In the genomic region with DNA sequence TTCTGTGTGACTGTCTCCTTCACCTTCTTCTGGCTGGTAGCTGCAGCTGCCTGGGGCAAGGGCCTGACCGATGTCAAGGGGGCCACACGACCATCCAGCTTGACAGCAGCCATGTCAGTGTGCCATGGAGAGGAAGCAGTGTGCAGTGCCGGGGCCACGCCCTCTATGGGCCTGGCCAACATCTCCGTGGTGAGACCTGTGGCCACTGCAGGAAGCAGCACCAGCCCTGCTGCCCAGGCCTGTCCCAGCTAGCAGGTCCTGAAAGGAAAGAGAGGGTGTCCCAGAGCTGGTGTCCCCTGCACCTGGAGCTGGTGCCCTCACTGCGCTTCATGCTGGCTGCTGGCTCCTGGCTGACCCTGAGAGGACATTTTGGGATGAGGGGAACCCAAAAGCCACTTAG, we compare ENCODE assay signal across 2 cellular contexts.
TF ChIP-seq lines count a peak whose summit lies in the region.

No MANE protein-coding gene starts in this region.

TF ChIP-seq in SK-N-SH treated with all-trans-retinoic acid at 6 μM for 48 hours, 23 proteins besides CTCF, POLR2A, EP300 and RAD21:
- no peak for TF ChIP-seq ESRRG (CRISPR knock-in tag; IDR thresholded peaks at IDR 0.05)
- TF ChIP-seq ISL1 (CRISPR knock-in tag; IDR thresholded peaks at IDR 0.05), result no peak
- TF ChIP-seq PPARA (CRISPR knock-in tag; IDR thresholded peaks at IDR 0.05; ENCODE audit: borderline replicate concordance), result no peak
- TF ChIP-seq OSR1 (CRISPR knock-in tag; IDR thresholded peaks at IDR 0.05), result no peak
- no peak for TF ChIP-seq RARB (CRISPR knock-in tag; IDR thresholded peaks at IDR 0.05)
- TF ChIP-seq, protein P1, sequence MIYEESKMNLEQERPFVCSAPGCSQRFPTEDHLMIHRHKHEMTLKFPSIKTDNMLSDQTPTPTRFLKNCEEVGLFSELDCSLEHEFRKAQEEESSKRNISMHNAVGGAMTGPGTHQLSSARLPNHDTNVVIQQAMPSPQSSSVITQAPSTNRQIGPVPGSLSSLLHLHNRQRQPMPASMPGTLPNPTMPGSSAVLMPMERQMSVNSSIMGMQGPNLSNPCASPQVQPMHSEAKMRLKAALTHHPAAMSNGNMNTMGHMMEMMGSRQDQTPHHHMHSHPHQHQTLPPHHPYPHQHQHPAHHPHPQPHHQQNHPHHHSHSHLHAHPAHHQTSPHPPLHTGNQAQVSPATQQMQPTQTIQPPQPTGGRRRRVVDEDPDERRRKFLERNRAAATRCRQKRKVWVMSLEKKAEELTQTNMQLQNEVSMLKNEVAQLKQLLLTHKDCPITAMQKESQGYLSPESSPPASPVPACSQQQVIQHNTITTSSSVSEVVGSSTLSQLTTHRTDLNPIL (CRISPR knock-in tag; IDR thresholded peaks at IDR 0.05; ENCODE audit: low read depth), result no peak
- TF ChIP-seq, protein P2, sequence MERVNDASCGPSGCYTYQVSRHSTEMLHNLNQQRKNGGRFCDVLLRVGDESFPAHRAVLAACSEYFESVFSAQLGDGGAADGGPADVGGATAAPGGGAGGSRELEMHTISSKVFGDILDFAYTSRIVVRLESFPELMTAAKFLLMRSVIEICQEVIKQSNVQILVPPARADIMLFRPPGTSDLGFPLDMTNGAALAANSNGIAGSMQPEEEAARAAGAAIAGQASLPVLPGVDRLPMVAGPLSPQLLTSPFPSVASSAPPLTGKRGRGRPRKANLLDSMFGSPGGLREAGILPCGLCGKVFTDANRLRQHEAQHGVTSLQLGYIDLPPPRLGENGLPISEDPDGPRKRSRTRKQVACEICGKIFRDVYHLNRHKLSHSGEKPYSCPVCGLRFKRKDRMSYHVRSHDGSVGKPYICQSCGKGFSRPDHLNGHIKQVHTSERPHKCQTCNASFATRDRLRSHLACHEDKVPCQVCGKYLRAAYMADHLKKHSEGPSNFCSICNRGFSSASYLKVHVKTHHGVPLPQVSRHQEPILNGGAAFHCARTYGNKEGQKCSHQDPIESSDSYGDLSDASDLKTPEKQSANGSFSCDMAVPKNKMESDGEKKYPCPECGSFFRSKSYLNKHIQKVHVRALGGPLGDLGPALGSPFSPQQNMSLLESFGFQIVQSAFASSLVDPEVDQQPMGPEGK (CRISPR knock-in tag; IDR thresholded peaks at IDR 0.05; ENCODE audit: borderline replicate concordance), result no peak
- no peak for TF ChIP-seq ZC3H10 (CRISPR knock-in tag; IDR thresholded peaks at IDR 0.05)
- no peak for TF ChIP-seq ZNF8 (CRISPR knock-in tag; IDR thresholded peaks at IDR 0.05)
- no peak for TF ChIP-seq TOX (CRISPR knock-in tag; IDR thresholded peaks at IDR 0.05; ENCODE audit: borderline replicate concordance)
- no peak for TF ChIP-seq ZNF70 (CRISPR knock-in tag; IDR thresholded peaks at IDR 0.05)
- no peak for TF ChIP-seq ARNTL (CRISPR knock-in tag; IDR thresholded peaks at IDR 0.05; ENCODE audit: borderline replicate concordance, low read depth)
- TF ChIP-seq SNAI2 (CRISPR knock-in tag; IDR thresholded peaks at IDR 0.05), result no peak
- TF ChIP-seq, protein P3, sequence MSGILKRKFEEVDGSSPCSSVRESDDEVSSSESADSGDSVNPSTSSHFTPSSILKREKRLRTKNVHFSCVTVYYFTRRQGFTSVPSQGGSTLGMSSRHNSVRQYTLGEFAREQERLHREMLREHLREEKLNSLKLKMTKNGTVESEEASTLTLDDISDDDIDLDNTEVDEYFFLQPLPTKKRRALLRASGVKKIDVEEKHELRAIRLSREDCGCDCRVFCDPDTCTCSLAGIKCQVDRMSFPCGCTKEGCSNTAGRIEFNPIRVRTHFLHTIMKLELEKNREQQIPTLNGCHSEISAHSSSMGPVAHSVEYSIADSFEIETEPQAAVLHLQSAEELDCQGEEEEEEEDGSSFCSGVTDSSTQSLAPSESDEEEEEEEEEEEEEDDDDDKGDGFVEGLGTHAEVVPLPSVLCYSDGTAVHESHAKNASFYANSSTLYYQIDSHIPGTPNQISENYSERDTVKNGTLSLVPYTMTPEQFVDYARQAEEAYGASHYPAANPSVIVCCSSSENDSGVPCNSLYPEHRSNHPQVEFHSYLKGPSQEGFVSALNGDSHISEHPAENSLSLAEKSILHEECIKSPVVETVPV (CRISPR knock-in tag; IDR thresholded peaks at IDR 0.05), result no peak
- no peak for TF ChIP-seq GLIS3 (CRISPR knock-in tag; IDR thresholded peaks at IDR 0.05)
- no peak for TF ChIP-seq ZFP30 (CRISPR knock-in tag; IDR thresholded peaks at IDR 0.05)
- TF ChIP-seq ZFP3 (CRISPR knock-in tag; IDR thresholded peaks at IDR 0.05), result no peak
- TF ChIP-seq TCF4 (CRISPR knock-in tag; IDR thresholded peaks at IDR 0.05; ENCODE audit: borderline replicate concordance), result no peak
- TF ChIP-seq CSDC2 (CRISPR knock-in tag; IDR thresholded peaks at IDR 0.05), result no peak

TF ChIP-seq in SK-N-SH, 30 proteins besides CTCF, POLR2A, EP300 and RAD21:
- TF ChIP-seq RFX5 (IDR thresholded peaks at IDR 0.05; ENCODE audit: low read length), result no peak
- TF ChIP-seq, protein P4, sequence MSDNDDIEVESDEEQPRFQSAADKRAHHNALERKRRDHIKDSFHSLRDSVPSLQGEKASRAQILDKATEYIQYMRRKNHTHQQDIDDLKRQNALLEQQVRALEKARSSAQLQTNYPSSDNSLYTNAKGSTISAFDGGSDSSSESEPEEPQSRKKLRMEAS (IDR thresholded peaks at IDR 0.05; ENCODE audit: low read depth), result no peak
- no peak for TF ChIP-seq MXI1 (IDR thresholded peaks at IDR 0.05; ENCODE audit: low read depth, low read length)
- TF ChIP-seq, protein P5, sequence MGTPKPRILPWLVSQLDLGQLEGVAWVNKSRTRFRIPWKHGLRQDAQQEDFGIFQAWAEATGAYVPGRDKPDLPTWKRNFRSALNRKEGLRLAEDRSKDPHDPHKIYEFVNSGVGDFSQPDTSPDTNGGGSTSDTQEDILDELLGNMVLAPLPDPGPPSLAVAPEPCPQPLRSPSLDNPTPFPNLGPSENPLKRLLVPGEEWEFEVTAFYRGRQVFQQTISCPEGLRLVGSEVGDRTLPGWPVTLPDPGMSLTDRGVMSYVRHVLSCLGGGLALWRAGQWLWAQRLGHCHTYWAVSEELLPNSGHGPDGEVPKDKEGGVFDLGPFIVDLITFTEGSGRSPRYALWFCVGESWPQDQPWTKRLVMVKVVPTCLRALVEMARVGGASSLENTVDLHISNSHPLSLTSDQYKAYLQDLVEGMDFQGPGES (IDR thresholded peaks at IDR 0.05; ENCODE audit: low read depth, low read length), result no peak
- TF ChIP-seq, protein P6, sequence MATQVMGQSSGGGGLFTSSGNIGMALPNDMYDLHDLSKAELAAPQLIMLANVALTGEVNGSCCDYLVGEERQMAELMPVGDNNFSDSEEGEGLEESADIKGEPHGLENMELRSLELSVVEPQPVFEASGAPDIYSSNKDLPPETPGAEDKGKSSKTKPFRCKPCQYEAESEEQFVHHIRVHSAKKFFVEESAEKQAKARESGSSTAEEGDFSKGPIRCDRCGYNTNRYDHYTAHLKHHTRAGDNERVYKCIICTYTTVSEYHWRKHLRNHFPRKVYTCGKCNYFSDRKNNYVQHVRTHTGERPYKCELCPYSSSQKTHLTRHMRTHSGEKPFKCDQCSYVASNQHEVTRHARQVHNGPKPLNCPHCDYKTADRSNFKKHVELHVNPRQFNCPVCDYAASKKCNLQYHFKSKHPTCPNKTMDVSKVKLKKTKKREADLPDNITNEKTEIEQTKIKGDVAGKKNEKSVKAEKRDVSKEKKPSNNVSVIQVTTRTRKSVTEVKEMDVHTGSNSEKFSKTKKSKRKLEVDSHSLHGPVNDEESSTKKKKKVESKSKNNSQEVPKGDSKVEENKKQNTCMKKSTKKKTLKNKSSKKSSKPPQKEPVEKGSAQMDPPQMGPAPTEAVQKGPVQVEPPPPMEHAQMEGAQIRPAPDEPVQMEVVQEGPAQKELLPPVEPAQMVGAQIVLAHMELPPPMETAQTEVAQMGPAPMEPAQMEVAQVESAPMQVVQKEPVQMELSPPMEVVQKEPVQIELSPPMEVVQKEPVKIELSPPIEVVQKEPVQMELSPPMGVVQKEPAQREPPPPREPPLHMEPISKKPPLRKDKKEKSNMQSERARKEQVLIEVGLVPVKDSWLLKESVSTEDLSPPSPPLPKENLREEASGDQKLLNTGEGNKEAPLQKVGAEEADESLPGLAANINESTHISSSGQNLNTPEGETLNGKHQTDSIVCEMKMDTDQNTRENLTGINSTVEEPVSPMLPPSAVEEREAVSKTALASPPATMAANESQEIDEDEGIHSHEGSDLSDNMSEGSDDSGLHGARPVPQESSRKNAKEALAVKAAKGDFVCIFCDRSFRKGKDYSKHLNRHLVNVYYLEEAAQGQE (IDR thresholded peaks at IDR 0.05; ENCODE audit: low read depth, low read length), result no peak
